ENCODE assay signal across 8 cellular contexts in the genomic region with DNA sequence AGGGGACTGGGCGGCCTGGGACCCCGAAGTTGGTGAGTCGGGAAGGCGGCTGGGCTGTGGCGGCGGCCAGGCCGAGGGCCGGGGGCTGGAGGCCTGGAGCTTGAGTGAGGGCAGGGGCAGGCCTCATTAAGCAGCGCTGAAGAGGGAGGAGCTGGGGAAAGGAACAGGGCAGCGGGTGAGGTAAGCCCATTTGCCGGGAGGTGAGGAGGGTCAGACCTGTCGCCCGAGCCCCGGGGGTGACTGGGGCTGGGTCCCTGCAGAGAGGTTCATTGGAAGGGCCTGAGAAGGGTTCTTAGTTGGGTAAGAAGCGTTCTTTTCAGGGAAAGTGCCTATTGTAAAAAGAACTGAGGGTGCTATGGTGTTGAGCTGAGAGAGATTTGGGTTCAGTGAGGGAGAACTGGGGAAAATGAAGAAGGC. TPM values are rescaled to one million over a fixed set of nuclear protein-coding genes. Genes with fewer than 3 reads are reported as not detected.
DNase-seq lines count a peak whose midpoint lies in the region; ATAC-seq and TF ChIP-seq lines count a peak whose summit lies in the region.

No MANE protein-coding gene starts in this region.

- peaks cover 32% of the 10 kb centered on the region for H3F3A ChIP-seq in neural progenitor cell (ENCODE audit: low read depth)

- H3K27me3 ChIP-seq in fibroblast of lung (ENCODE audit: control insufficient read depth, insufficient read depth, low read length): no peaks in the 10 kb centered on the region
- no peaks in the 10 kb centered on the region for H3K27me3 ChIP-seq in neural progenitor cell

- no peak overlapping the region for H3K27ac Mint-ChIP-seq in neural progenitor cell

- TF ChIP-seq CTCF in WI38 (IDR thresholded peaks at IDR 0.05; ENCODE audit: low read depth, low read length): no peak
- no peak for TF ChIP-seq CTCF in fibroblast of lung (conservative IDR thresholded peaks at IDR 0.05 in 1 of 2, IDR thresholded peaks at IDR 0.05 in 1 of 2; ENCODE audit: low read depth in 1 of 2, low read length in 2 of 2)
- TF ChIP-seq CTCF in neural progenitor cell (IDR thresholded peaks at IDR 0.05): no peak

- H3K36me3 Mint-ChIP-seq in neural progenitor cell: peaks cover 25% of the 10 kb centered on the region

- no peaks in the 10 kb centered on the region for H3K9me3 Mint-ChIP-seq in neural progenitor cell

- H3K79me2 ChIP-seq in fibroblast of lung (ENCODE audit: control insufficient read depth, insufficient read depth, low read length) (peaks cover 50% of the 10 kb centered on the region), neural progenitor cell (ENCODE audit: low read depth) (peaks cover 52% of the 10 kb centered on the region)

- H3K27ac ChIP-seq in fibroblast of lung (ENCODE audit: insufficient read depth, low read length) (peak overlapping the region; percentile 89), neural progenitor cell (peak overlapping the region; percentile 74)

- H3K9ac ChIP-seq in fibroblast of lung (ENCODE audit: insufficient read depth, low read length): peak overlapping the region; percentile 97
- peak overlapping the region; percentile 80 for H3K9ac ChIP-seq in neural progenitor cell

- H3K4me1 Mint-ChIP-seq in neural progenitor cell: peaks cover 17% of the 10 kb centered on the region

- peak overlapping the region; percentile 83 for H3K4me3 ChIP-seq in Jurkat, Clone E6-1 (ENCODE audit: low read length)
- H3K4me3 ChIP-seq in WI38 (ENCODE audit: low read depth, low read length): peak overlapping the region; percentile 89
- H3K4me3 ChIP-seq in fibroblast of lung (replicated peaks in 1 of 4; ENCODE audit: control extremely low read depth in 1 of 4, insufficient read depth in 1 of 4, low read depth in 3 of 4, low read length in 4 of 4): peak overlapping the region; percentile 91 to 97 (median 94)
- H3K4me3 ChIP-seq in neural progenitor cell: peak overlapping the region; percentile 86

- no peaks in the 10 kb centered on the region for H3K27me3 Mint-ChIP-seq in neural progenitor cell (ENCODE audit: insufficient read depth, low read depth)

- ATAC-seq in GM21526 (IDR thresholded peaks at IDR 0.05; ENCODE audit: low FRiP score, unreplicated experiment): peak; percentile 22

- no peaks in the 10 kb centered on the region for H4K20me1 ChIP-seq in fibroblast of lung (ENCODE audit: control insufficient read depth, extremely low read depth, insufficient read depth, low read length)
- peaks cover 15% of the 10 kb centered on the region for H4K20me1 ChIP-seq in neural progenitor cell (ENCODE audit: low read depth)

- H3K4me1 ChIP-seq in fibroblast of lung (ENCODE audit: control insufficient read depth, extremely low read depth, insufficient read depth, low read length) (peaks cover 11% of the 10 kb centered on the region), neural progenitor cell (peaks cover 6% of the 10 kb centered on the region)

- DNase-seq in Daoy (ENCODE audit: low read depth) (peak; percentile 61), fibroblast of lung (ENCODE audit: low read depth in 2 of 2) (peak; percentile 45 to 59), neural progenitor cell (ENCODE audit: low spot score) (no peak), T-helper 9 cell (no peak), superior temporal gyrus (ENCODE audit: extremely low spot score) (no peak)
- DNase-seq in Jurkat, Clone E6-1 (ENCODE audit: low read depth, low spot score): no peak

- H3K9me3 ChIP-seq in fibroblast of lung (ENCODE audit: control insufficient read depth, insufficient read depth, low read depth, low read length): no peaks in the 10 kb centered on the region
- no peaks in the 10 kb centered on the region for H3K9me3 ChIP-seq in neural progenitor cell (ENCODE audit: low read depth)

- no peak overlapping the region for H3K4me3 Mint-ChIP-seq in neural progenitor cell

- H3K36me3 ChIP-seq in fibroblast of lung (ENCODE audit: control insufficient read depth, insufficient read depth, low read length): peaks cover 2% of the 10 kb centered on the region
- no peaks in the 10 kb centered on the region for H3K36me3 ChIP-seq in neural progenitor cell

- peak overlapping the region; percentile 54 for H2AFZ ChIP-seq in fibroblast of lung (ENCODE audit: low read length)
- H2AFZ ChIP-seq in neural progenitor cell (replicated peaks): peak overlapping the region; percentile 31

- peak overlapping the region; percentile 42 for H3K4me2 ChIP-seq in fibroblast of lung (ENCODE audit: extremely low read depth, insufficient read depth, low read length)
- peak overlapping the region; percentile 86 for H3K4me2 ChIP-seq in neural progenitor cell

RNA-seq across cellular contexts. Expression of a gene that starts 0.4 kb away (rescaled TPM):
- total RNA-seq in Daoy (2014; rRNA removed; shearing (Covaris generic)): 22.7 and 31.7 TPM in 2 replicates
- 37.0 TPM for polyA plus RNA-seq in Jurkat, Clone E6-1 (2012; ENCODE audit: insufficient read depth, insufficient read length)
- 46.2 and 55.3 TPM in 2 replicates for total RNA-seq in fibroblast of lung
- 144 and 193 TPM in 2 replicates for polyA plus RNA-seq in fibroblast of lung
- polyA plus RNA-seq in fibroblast of lung (2012): 67.9 and 91.2 TPM in 2 replicates
- 87.0 and 98.6 TPM in 2 replicates for polyA minus RNA-seq in fibroblast of lung (ENCODE audit: low replicate concordance)
- total RNA-seq in neural progenitor cell (ENCODE audit: low replicate concordance): 62.9 and 64.5 TPM in 2 replicates

RNA-seq across cellular contexts. Expression of a gene that starts 7.7 kb away (rescaled TPM):
- total RNA-seq in Daoy (2014; rRNA removed; shearing (Covaris generic)): 57.5 and 58.0 TPM in 2 replicates
- polyA plus RNA-seq in Jurkat, Clone E6-1 (2012; ENCODE audit: insufficient read depth, insufficient read length): 134 TPM
- 12.7 and 14.6 TPM in 2 replicates for total RNA-seq in fibroblast of lung
- 32.5 and 43.5 TPM in 2 replicates for polyA plus RNA-seq in fibroblast of lung
- polyA plus RNA-seq in fibroblast of lung (2012): 22.4 and 39.5 TPM in 2 replicates
- polyA minus RNA-seq in fibroblast of lung (ENCODE audit: low replicate concordance): 70.4 and 79.3 TPM in 2 replicates
- 46.5 and 52.2 TPM in 2 replicates for total RNA-seq in neural progenitor cell (ENCODE audit: low replicate concordance)

RNA-seq across cellular contexts. Expression of a gene that starts 8.5 kb away (rescaled TPM):
- 0.06 and 0.12 TPM in 2 replicates for total RNA-seq in Daoy (2014; rRNA removed; shearing (Covaris generic))
- polyA plus RNA-seq in Jurkat, Clone E6-1 (2012; ENCODE audit: insufficient read depth, insufficient read length): 1.1 TPM
- 0.26 and 0.50 TPM in 2 replicates for total RNA-seq in fibroblast of lung
- polyA plus RNA-seq in fibroblast of lung: 0.41 and 0.84 TPM in 2 replicates
- 0.25 and 0.86 TPM in 2 replicates for polyA plus RNA-seq in fibroblast of lung (2012)
- polyA minus RNA-seq in fibroblast of lung (ENCODE audit: low replicate concordance): 6.1 TPM in 1 of 2 replicates, not detected in the other
- total RNA-seq in neural progenitor cell (ENCODE audit: low replicate concordance): 207 and 301 TPM in 2 replicates

RNA-seq across cellular contexts. Expression of a gene that starts 22.8 kb away (rescaled TPM):
- 13.1 and 13.3 TPM in 2 replicates for total RNA-seq in Daoy (2014; rRNA removed; shearing (Covaris generic))
- 1.0 TPM for polyA plus RNA-seq in Jurkat, Clone E6-1 (2012; ENCODE audit: insufficient read depth, insufficient read length)
- 9.2 and 11.6 TPM in 2 replicates for total RNA-seq in fibroblast of lung
- polyA plus RNA-seq in fibroblast of lung: 11.1 and 15.0 TPM in 2 replicates
- 9.3 and 13.5 TPM in 2 replicates for polyA plus RNA-seq in fibroblast of lung (2012)
- polyA minus RNA-seq in fibroblast of lung (ENCODE audit: low replicate concordance): 18.1 and 48.6 TPM in 2 replicates
- 17.5 and 35.5 TPM in 2 replicates for total RNA-seq in neural progenitor cell (ENCODE audit: low replicate concordance)

RNA-seq across cellular contexts. Expression of a gene that starts 43.4 kb away (rescaled TPM):
- 14.5 and 58.4 TPM in 2 replicates for total RNA-seq in Daoy (2014; rRNA removed; shearing (Covaris generic))
- 158 TPM for polyA plus RNA-seq in Jurkat, Clone E6-1 (2012; ENCODE audit: insufficient read depth, insufficient read length)
- total RNA-seq in fibroblast of lung (24.4 and 51.9 TPM in 2 replicates), neural progenitor cell (ENCODE audit: low replicate concordance) (24.1 and 27.0 TPM in 2 replicates)
- 41.4 and 44.7 TPM in 2 replicates for polyA plus RNA-seq in fibroblast of lung
- polyA plus RNA-seq in fibroblast of lung (2012): 45.0 and 49.4 TPM in 2 replicates
- 66.7 and 111 TPM in 2 replicates for polyA minus RNA-seq in fibroblast of lung (ENCODE audit: low replicate concordance)

Comparison
In these comparisons a context has a peak if more than half of its experiments do, and no peak if none do; other contexts are left out.
1. DNase-seq: peak in Daoy (single experiment) and fibroblast of lung (2 of 2); none in Jurkat, Clone E6-1 (single experiment), neural progenitor cell (single experiment), T-helper 9 cell (single experiment) and superior temporal gyrus (single experiment).
2. RNA of a gene that starts 8.5 kb away (total RNA-seq): 207 to 301 TPM in neural progenitor cell; 0.26 to 0.50 TPM in fibroblast of lung and 0.06 to 0.12 TPM in Daoy; every median in the first group is over 100 times any median in the second.
3. Peak in every context shown above with its lines, with median percentiles within 50 percentile points of each other: H3K4me3 ChIP-seq.